In the genomic region with DNA sequence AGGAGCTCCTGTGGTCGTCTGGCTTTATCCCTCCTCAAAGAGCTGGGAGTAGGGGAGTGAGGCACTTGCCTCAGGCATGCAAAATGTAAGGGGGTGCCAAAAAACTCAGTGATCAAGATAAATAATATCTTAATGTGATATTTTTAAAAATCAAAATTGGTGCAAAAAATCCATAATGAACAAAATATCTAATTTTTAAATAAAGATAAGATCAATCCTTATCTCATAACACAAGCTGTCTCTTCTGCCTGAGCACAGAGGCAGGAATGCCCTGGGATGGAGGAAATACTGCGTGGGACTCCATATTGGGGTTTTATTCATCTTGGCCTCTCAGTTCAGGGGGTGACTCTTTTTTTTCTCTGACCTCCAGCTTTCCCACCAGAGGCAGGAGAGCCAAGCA, we compare ENCODE assay signal across 25 cellular contexts.
DNase-seq lines count a peak whose midpoint lies in the region; ATAC-seq, FAIRE-seq and TF ChIP-seq lines count a peak whose summit lies in the region.
"Had no signal": no experiment of that assay in that cellular context is flagged by ENCODE, and none has a peak within 500 bp of the region (broad histone marks: within the 10 kb centered on the region; RNA-seq: fewer than 3 reads in every experiment).

No MANE protein-coding gene starts in this region.

- H3K36me3 Mint-ChIP-seq in neural progenitor cell: no peaks in the 10 kb centered on the region
- H3K36me3 Mint-ChIP-seq: CD14-positive monocyte; CD4-positive, alpha-beta memory T cell; CD4-positive, CD25-positive, alpha-beta regulatory T cell; CD8-positive, alpha-beta memory T cell had no signal

- POLR2A ChIA-PET in K562 (lab: Yijun Ruan, JAX): interaction anchor here (0.5 to 1.7 kb wide), 3 partner anchors 153 to 277 kb away, joined by 3 to 5 read pairs (median 3); partner anchors contain the start of gene MDM4

- peak overlapping the region; percentile 28 for H3K4me3 Mint-ChIP-seq in neural progenitor cell
- H3K4me3 Mint-ChIP-seq: CD4-positive, alpha-beta memory T cell; CD4-positive, CD25-positive, alpha-beta regulatory T cell; CD8-positive, alpha-beta memory T cell had no signal

- no peaks in the 10 kb centered on the region for H3K4me1 ChIP-seq in K562 (replicated peaks in 1 of 2; ENCODE audit: control insufficient read depth in 2 of 2, insufficient read depth in 2 of 2, low read length in 2 of 2)
- no peaks in the 10 kb centered on the region for H3K4me1 ChIP-seq in neural progenitor cell
- H3K4me1 ChIP-seq: BE2C had no signal

- no peak for TF ChIP-seq RAD21 in K562 (CRISPR knock-in tag; conservative IDR thresholded peaks at IDR 0.05 in 1 of 2, IDR thresholded peaks at IDR 0.05 in 1 of 2)

- H2AFZ ChIP-seq in K562 (ENCODE audit: low read depth, low read length): no peak overlapping the region
- H2AFZ ChIP-seq in neural progenitor cell (replicated peaks): no peak overlapping the region

- peaks cover 2% of the 10 kb centered on the region for H3K4me1 Mint-ChIP-seq in neural progenitor cell

- TF ChIP-seq CTCF in WERI-Rb-1 (IDR thresholded peaks at IDR 0.05; ENCODE audit: low read depth, low read length) (no peak), K562 (IDR thresholded peaks at IDR 0.05 in 2 of 3, conservative IDR thresholded peaks at IDR 0.05 in 1 of 3; ENCODE audit: insufficient read depth in 2 of 3, low read depth in 1 of 3, low read length in 3 of 3) (no peak), neural progenitor cell (IDR thresholded peaks at IDR 0.05) (no peak)

- H3K27me3 ChIP-seq in WERI-Rb-1 (ENCODE audit: insufficient read depth, low read depth, severe bottlenecking) (no peaks in the 10 kb centered on the region), K562 (ENCODE audit: control insufficient read depth in 2 of 2, insufficient read depth in 2 of 2, low read length in 2 of 2) (peaks cover 0 to 9% of the 10 kb centered on the region in 2 experiments; a peak in 1 of 5 replicates), neural progenitor cell (peaks cover 12% of the 10 kb centered on the region)
- H3K27me3 ChIP-seq: BE2C, BLaER1 had no signal

- H3K4me3 ChIP-seq in WERI-Rb-1 (ENCODE audit: low read depth, low read length): no peak overlapping the region
- no peak overlapping the region for H3K4me3 ChIP-seq in K562
- H3K4me3 ChIP-seq in neural progenitor cell: no peak overlapping the region
- H3K4me3 ChIP-seq: BLaER1 had no signal

- no peak for FAIRE-seq in K562 (lab: Jason Lieb, UNC)
- FAIRE-seq: A204.1, G401.6, GM12891, GM19239 had no signal

- H3K27ac ChIP-seq in WERI-Rb-1 (no peak overlapping the region; the same call in 1 of the 2 replicates), K562 (ENCODE audit: extremely low read depth, low read depth, low read length) (no peak overlapping the region), neural progenitor cell (no peak overlapping the region)
- H3K27ac ChIP-seq: BLaER1 had no signal

- CTCF ChIA-PET in K562 (lab: Yijun Ruan, JAX; ENCODE audit: low intra/inter-chr PET ratio): no interaction called here

- H3K9me3 Mint-ChIP-seq in neural progenitor cell: no peaks in the 10 kb centered on the region

- no peaks in the 10 kb centered on the region for H3K9me1 ChIP-seq in K562 (ENCODE audit: control insufficient read depth, insufficient read depth, low read length)

- WGBS in K562 (ENCODE audit: insufficient coverage, low coverage, missing lambda C conversion rate): 0% methylated on average over 2 of the region's 2 CpGs

- ATAC-seq in K562 (no peak), GM19035 (IDR thresholded peaks at IDR 0.05; ENCODE audit: unreplicated experiment) (no peak)

- no peak for TF ChIP-seq EP300 in K562 (IDR thresholded peaks at IDR 0.05; ENCODE audit: low read length)

- H3K9ac ChIP-seq in K562 (ENCODE audit: insufficient read depth in 1 of 2, low read depth in 2 of 2, low read length in 2 of 2) (no peak overlapping the region), neural progenitor cell (no peak overlapping the region)
- H3K9ac ChIP-seq: BLaER1 had no signal

- no TSS peak for BruUV-seq in K562 (replicated peaks; lab: Mats Ljungman, UMichigan)

- H4K20me1 ChIP-seq in K562 (replicated peaks; ENCODE audit: control insufficient read depth, insufficient read depth, low read length): no peaks in the 10 kb centered on the region
- no peaks in the 10 kb centered on the region for H4K20me1 ChIP-seq in neural progenitor cell (ENCODE audit: low read depth)
- H4K20me1 ChIP-seq: BLaER1 had no signal

- H3K79me2 ChIP-seq in K562 (ENCODE audit: control insufficient read depth, insufficient read depth, low read length): no peaks in the 10 kb centered on the region
- no peaks in the 10 kb centered on the region for H3K79me2 ChIP-seq in neural progenitor cell (ENCODE audit: low read depth)

- H3K9me3 ChIP-seq in WERI-Rb-1 (ENCODE audit: severe bottlenecking) (peaks cover 5% of the 10 kb centered on the region), K562 (replicated peaks; ENCODE audit: control insufficient read depth, insufficient read depth, low read depth, low read length) (no peaks in the 10 kb centered on the region), neural progenitor cell (ENCODE audit: low read depth) (no peaks in the 10 kb centered on the region)
- H3K9me3 ChIP-seq: BE2C had no signal

- DNase-seq in WERI-Rb-1 (peak; percentile 45), K562 (ENCODE audit: extremely low read depth in 1 of 4, low spot score in 3 of 4) (no peak), islet precursor cell (peak; percentile 18), neural progenitor cell (ENCODE audit: low spot score) (no peak), hypothalamus (lab: John Stamatoyannopoulos, UW) (no peak), DMS53 (lab: John Stamatoyannopoulos, UW) (no peak)
- DNase-seq: 8988T; ACHN; C1 segment of cervical spinal cord; CD4-positive, alpha-beta memory T cell; CD4-positive, CD25-positive, alpha-beta regulatory T cell; CD8-positive, alpha-beta memory T cell; COR-L47; DMS 273 treated with DMSO at 0.1 percent for 48 hours; DMS153; DMS79 treated with DMSO at 0.1 percent for 48 hours; GF-D8 had no signal

- intact Hi-C loops in K562 (cut with micrococcal nuclease): loop anchor here (5.0 kb wide), 1 partner anchor 226 kb away; no protein-coding TSS in a partner anchor

- no peak for TF ChIP-seq POLR2A in K562 (conservative IDR thresholded peaks at IDR 0.05)

- H3K4me2 ChIP-seq in K562 (ENCODE audit: insufficient read depth, low read length) (no peak overlapping the region), neural progenitor cell (no peak overlapping the region)
- H3K4me2 ChIP-seq: BLaER1 had no signal

- H3K36me3 ChIP-seq in WERI-Rb-1 (no peaks in the 10 kb centered on the region), K562 (ENCODE audit: control insufficient read depth, insufficient read depth, low read length) (no peaks in the 10 kb centered on the region), neural progenitor cell (no peaks in the 10 kb centered on the region)
- H3K36me3 ChIP-seq: BE2C, BLaER1 had no signal

- H3K27ac Mint-ChIP-seq in neural progenitor cell: no peak overlapping the region
- H3K27ac Mint-ChIP-seq: CD14-positive monocyte; CD4-positive, CD25-positive, alpha-beta regulatory T cell; CD8-positive, alpha-beta memory T cell had no signal

- peaks cover 2% of the 10 kb centered on the region for H3K27me3 Mint-ChIP-seq in neural progenitor cell (ENCODE audit: insufficient read depth, low read depth)

- H3F3A ChIP-seq in neural progenitor cell (ENCODE audit: low read depth): no peaks in the 10 kb centered on the region

- in situ Hi-C loops in K562 (cut with MboI): no loop called here

TF ChIP-seq in K562, 482 proteins besides CTCF, POLR2A, EP300 and RAD21:
- TF ChIP-seq ZNF79 (CRISPR knock-in tag; IDR thresholded peaks at IDR 0.05; ENCODE audit: low read depth): peak; percentile 68; the same call in 1 of the 2 replicates
- TF ChIP-seq, protein P1, sequence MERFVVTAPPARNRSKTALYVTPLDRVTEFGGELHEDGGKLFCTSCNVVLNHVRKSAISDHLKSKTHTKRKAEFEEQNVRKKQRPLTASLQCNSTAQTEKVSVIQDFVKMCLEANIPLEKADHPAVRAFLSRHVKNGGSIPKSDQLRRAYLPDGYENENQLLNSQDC (CRISPR knock-in tag; IDR thresholded peaks at IDR 0.05): no peak

Comparison
In these comparisons a context has a peak if more than half of its experiments do, and no peak if none do; other contexts are left out.
1. DNase-seq: peak in WERI-Rb-1 (single experiment) and islet precursor cell (single experiment); none in K562 (0 of 4), neural progenitor cell (single experiment), hypothalamus (0 of 51) and DMS53 (single experiment).